2 cellular contexts compared by ENCODE assay signal in the genomic region with DNA sequence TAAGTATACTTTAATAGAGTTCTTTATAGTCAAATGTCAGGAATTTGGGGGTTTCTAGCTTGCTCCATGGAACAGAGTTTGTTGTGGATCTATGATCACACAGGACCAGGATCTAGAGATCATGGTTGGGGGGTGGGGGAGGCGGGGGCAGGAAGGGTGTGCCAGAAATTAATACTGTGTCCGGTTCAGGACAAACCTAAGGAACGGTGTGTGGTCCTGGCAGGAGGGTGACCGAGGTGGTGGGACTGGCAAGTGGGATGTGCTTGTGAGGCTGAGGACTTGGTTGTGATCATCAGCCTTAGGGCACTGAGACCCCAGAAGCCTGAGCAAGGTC.
TF ChIP-seq lines count a peak whose summit lies in the region.

No MANE protein-coding gene starts in this region.

TF ChIP-seq in IMR-90, 13 proteins besides CTCF, POLR2A, EP300 and RAD21:
- TF ChIP-seq MAZ (IDR thresholded peaks at IDR 0.05; ENCODE audit: borderline replicate concordance, low read depth, low read length) (no peak), CHD1 (IDR thresholded peaks at IDR 0.05; ENCODE audit: low read depth, low read length) (no peak), MXI1 (IDR thresholded peaks at IDR 0.05; ENCODE audit: borderline replicate concordance, low read depth, low read length) (no peak), RCOR1 (IDR thresholded peaks at IDR 0.05; ENCODE audit: insufficient replicate concordance, low read length) (no peak), CEBPB (IDR thresholded peaks at IDR 0.05; ENCODE audit: low read depth, low read length) (no peak), RFX5 (IDR thresholded peaks at IDR 0.05; ENCODE audit: low read depth, low read length) (no peak), BHLHE40 (IDR thresholded peaks at IDR 0.05; ENCODE audit: low read depth, low read length) (no peak)

TF ChIP-seq in HEK293T, 16 proteins besides CTCF, POLR2A, EP300 and RAD21:
- no peak for TF ChIP-seq BHLHE40 (IDR thresholded peaks at IDR 0.05; ENCODE audit: borderline replicate concordance)
- TF ChIP-seq ARNT (IDR thresholded peaks at IDR 0.05), result no peak
- TF ChIP-seq LEF1 (IDR thresholded peaks at IDR 0.05; ENCODE audit: borderline replicate concordance), result no peak
- no peak for TF ChIP-seq FOXA1 (IDR thresholded peaks at IDR 0.05)
- TF ChIP-seq FOXK2 (IDR thresholded peaks at IDR 0.05), result no peak
- TF ChIP-seq ZNF384 (IDR thresholded peaks at IDR 0.05), result no peak
- TF ChIP-seq CTBP1 (IDR thresholded peaks at IDR 0.05; ENCODE audit: borderline replicate concordance), result no peak
- TF ChIP-seq SUZ12 (IDR thresholded peaks at IDR 0.05), result no peak
- TF ChIP-seq FOXM1 (IDR thresholded peaks at IDR 0.05; ENCODE audit: borderline replicate concordance), result no peak
- no peak for TF ChIP-seq ELF4 (IDR thresholded peaks at IDR 0.05)
- TF ChIP-seq HDGF (IDR thresholded peaks at IDR 0.05; ENCODE audit: borderline replicate concordance), result no peak
- no peak for TF ChIP-seq TARDBP (IDR thresholded peaks at IDR 0.05)
- TF ChIP-seq, protein P1, sequence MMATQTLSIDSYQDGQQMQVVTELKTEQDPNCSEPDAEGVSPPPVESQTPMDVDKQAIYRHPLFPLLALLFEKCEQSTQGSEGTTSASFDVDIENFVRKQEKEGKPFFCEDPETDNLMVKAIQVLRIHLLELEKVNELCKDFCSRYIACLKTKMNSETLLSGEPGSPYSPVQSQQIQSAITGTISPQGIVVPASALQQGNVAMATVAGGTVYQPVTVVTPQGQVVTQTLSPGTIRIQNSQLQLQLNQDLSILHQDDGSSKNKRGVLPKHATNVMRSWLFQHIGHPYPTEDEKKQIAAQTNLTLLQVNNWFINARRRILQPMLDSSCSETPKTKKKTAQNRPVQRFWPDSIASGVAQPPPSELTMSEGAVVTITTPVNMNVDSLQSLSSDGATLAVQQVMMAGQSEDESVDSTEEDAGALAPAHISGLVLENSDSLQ (IDR thresholded peaks at IDR 0.05), result no peak
- no peak for TF ChIP-seq L3MBTL2 (conservative IDR thresholded peaks at IDR 0.05)
- no peak for TF ChIP-seq SP1 (IDR thresholded peaks at IDR 0.05)
- TF ChIP-seq NFRKB (IDR thresholded peaks at IDR 0.05), result no peak
TF ChIP-seq in HEK293T: peak in this region for 0.
